In the genomic region with DNA sequence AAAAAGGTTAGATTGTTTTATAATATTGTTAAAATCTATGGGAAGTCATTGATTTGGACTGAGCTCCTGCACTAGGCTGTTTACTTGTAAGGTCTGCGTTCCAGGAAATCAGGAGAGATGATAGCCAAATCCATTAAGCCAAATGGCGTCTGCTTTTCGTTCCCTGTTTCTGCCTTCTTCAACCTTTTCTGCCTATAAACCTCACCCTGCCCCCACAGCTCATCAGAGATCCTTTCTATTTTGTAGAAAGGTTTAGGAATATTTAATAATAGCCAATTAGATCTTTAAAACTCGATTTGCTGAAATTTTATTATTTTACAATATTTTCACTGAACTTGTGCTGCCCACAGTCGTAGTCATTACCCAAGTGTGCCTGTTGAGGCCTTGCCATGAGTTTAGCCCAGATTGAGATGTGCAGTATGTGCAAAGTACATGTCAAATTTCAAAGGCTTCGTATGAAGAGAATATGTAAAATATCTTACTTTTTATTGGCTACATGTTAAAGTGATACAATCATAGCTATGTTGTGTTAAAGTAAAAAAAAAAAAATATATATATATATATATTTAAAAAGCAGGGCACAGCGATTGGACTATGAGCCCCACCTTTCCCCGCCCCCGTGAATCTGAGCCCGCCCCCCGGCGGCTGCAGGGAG, we compare ENCODE assay signal across 8 cellular contexts. TPM values are rescaled to one million over a fixed set of nuclear protein-coding genes. Genes with fewer than 3 reads are reported as not detected.
DNase-seq lines count a peak whose midpoint lies in the region; ATAC-seq, FAIRE-seq and TF ChIP-seq lines count a peak whose summit lies in the region.

No MANE protein-coding gene starts in this region.

- no peak overlapping the region for H3K27ac Mint-ChIP-seq in CD8-positive, alpha-beta T cell

- no peaks in the 10 kb centered on the region for H3K27me3 Mint-ChIP-seq in CD8-positive, alpha-beta T cell (ENCODE audit: low read depth)

- CTCF ChIA-PET in CD8-positive, alpha-beta T cell (lab: Charles Lee): no interaction called here
- CTCF ChIA-PET in H1 (lab: Charles Lee; ENCODE audit: partially characterized antibody): interaction anchor here (1.0 to 2.5 kb wide), 4 partner anchors 19 to 105 kb away, joined by 3 to 8 read pairs (median 5); no protein-coding TSS in a partner anchor

- H2AK5ac ChIP-seq in H1 (ENCODE audit: low read depth, low read length): no peak overlapping the region

- FAIRE-seq in H1 (lab: Jason Lieb, UNC): no peak

- H2AFZ ChIP-seq in H1 (ENCODE audit: low read length) (peak overlapping the region; percentile 35; the same call in 1 of the 2 replicates), smooth muscle cell (ENCODE audit: low read depth) (peak overlapping the region; percentile 91)

- POLR2A ChIA-PET in CD8-positive, alpha-beta T cell (lab: Charles Lee): interaction anchor here (0.6 to 1.3 kb wide), 6 partner anchors 8 to 62 kb away, joined by 3 to 4 read pairs (median 3); no protein-coding TSS in a partner anchor
- POLR2A ChIA-PET in H1 (lab: Charles Lee; ENCODE audit: partially characterized antibody): interaction anchor here (1.0 kb wide), 1 partner anchor 29 kb away, joined by 3 read pairs; no protein-coding TSS in a partner anchor

- H3K4me2 ChIP-seq in H1 (ENCODE audit: insufficient read depth in 1 of 2, low read depth in 2 of 2, low read length in 2 of 2) (peak overlapping the region; percentile 24 to 77; a peak in 2 of 4 replicates), smooth muscle cell (peak overlapping the region; percentile 71)

- no peaks in the 10 kb centered on the region for H3F3A ChIP-seq in smooth muscle cell (ENCODE audit: low read depth)

- peaks cover 0 to 12% of the 10 kb centered on the region in 2 experiments; a peak in 2 of 4 replicates for H3K79me2 ChIP-seq in H1 (ENCODE audit: control insufficient read depth in 1 of 2, insufficient read depth in 2 of 2, low read length in 2 of 2)
- peaks cover 21% of the 10 kb centered on the region for H3K79me2 ChIP-seq in smooth muscle cell (ENCODE audit: low read depth)

- H3K9me3 Mint-ChIP-seq in CD8-positive, alpha-beta T cell: no peaks in the 10 kb centered on the region

- H3K27ac ChIP-seq in CD8-positive, alpha-beta T cell (ENCODE audit: low read depth, low read length): no peak overlapping the region
- H3K27ac ChIP-seq in H1 (ENCODE audit: low read depth, low read length) (no peak overlapping the region), smooth muscle cell (ENCODE audit: low read depth) (no peak overlapping the region)

- TF ChIP-seq RAD21 in H1 (IDR thresholded peaks at IDR 0.05 in 1 of 2, conservative IDR thresholded peaks at IDR 0.05 in 1 of 2; ENCODE audit: low read depth in 2 of 2, low read length in 2 of 2): no peak

- no peak for DNase-seq in CD8-positive, alpha-beta T cell
- DNase-seq in MG63 (no peak), H1 (ENCODE audit: low read depth in 1 of 2, low spot score in 2 of 2) (no peak), smooth muscle cell (lab: John Stamatoyannopoulos, UW; ENCODE audit: unreplicated experiment) (no peak), T-helper 1 cell (no peak), SK-N-DZ (ENCODE audit: low spot score) (no peak), CD1c-positive myeloid dendritic cell (ENCODE audit: extremely low spot score) (no peak)

- H2BK15ac ChIP-seq in H1 (ENCODE audit: low read length): no peak overlapping the region

- no peak overlapping the region for H3K56ac ChIP-seq in H1 (replicated peaks; ENCODE audit: insufficient read length, low read depth, low read length)

- H4K20me1 ChIP-seq in H1 (replicated peaks in 1 of 2; ENCODE audit: control insufficient read depth in 1 of 2, insufficient read depth in 2 of 2, low read length in 2 of 2): peaks cover 0 to 2% of the 10 kb centered on the region in 2 experiments
- H4K20me1 ChIP-seq in smooth muscle cell (ENCODE audit: low read depth): peaks cover 6% of the 10 kb centered on the region

- no peak overlapping the region for H4K91ac ChIP-seq in H1 (replicated peaks; ENCODE audit: insufficient read length, low read length)

- H2BK5ac ChIP-seq in H1 (ENCODE audit: low read depth, low read length): no peak overlapping the region

- H3K9me3 ChIP-seq in CD8-positive, alpha-beta T cell (ENCODE audit: low read length): no peaks in the 10 kb centered on the region
- no peaks in the 10 kb centered on the region for H3K9me3 ChIP-seq in MG63
- H3K9me3 ChIP-seq in H1 (ENCODE audit: insufficient read depth in 2 of 2, low read depth in 1 of 2, low read length in 1 of 2): no peaks in the 10 kb centered on the region
- H3K9me3 ChIP-seq in smooth muscle cell (replicated peaks; ENCODE audit: low read depth): no peaks in the 10 kb centered on the region

- no peaks in the 10 kb centered on the region for H3K79me1 ChIP-seq in H1 (ENCODE audit: low read depth, low read length)

- no peak overlapping the region for H2BK12ac ChIP-seq in H1 (ENCODE audit: low read depth, low read length)

- peak overlapping the region; percentile 82 for H3K4me3 Mint-ChIP-seq in CD8-positive, alpha-beta T cell

- ATAC-seq in CD8-positive, alpha-beta T cell: peak; percentile 1
- peak; percentile 10 for ATAC-seq in GM21367 (IDR thresholded peaks at IDR 0.05; ENCODE audit: unreplicated experiment)

- H3K27me3 ChIP-seq in CD8-positive, alpha-beta T cell (ENCODE audit: insufficient read depth, low read length): no peaks in the 10 kb centered on the region
- H3K27me3 ChIP-seq in MG63: no peaks in the 10 kb centered on the region
- no peaks in the 10 kb centered on the region for H3K27me3 ChIP-seq in H1 (replicated peaks in 1 of 4; ENCODE audit: control insufficient read depth in 3 of 4, extremely low read depth in 1 of 4, insufficient read depth in 3 of 4, low read length in 3 of 4)
- no peaks in the 10 kb centered on the region for H3K27me3 ChIP-seq in smooth muscle cell (ENCODE audit: low read depth)

- TF ChIP-seq CTCF in CD8-positive, alpha-beta T cell (IDR thresholded peaks at IDR 0.05): no peak
- no peak for TF ChIP-seq CTCF in H1 (IDR thresholded peaks at IDR 0.05; ENCODE audit: control extremely low read depth in 1 of 3, insufficient read depth in 1 of 3, low read depth in 1 of 3, low read length in 3 of 3)
- TF ChIP-seq CTCF in smooth muscle cell (IDR thresholded peaks at IDR 0.05; ENCODE audit: borderline replicate concordance, insufficient read depth, poor library complexity, severe bottlenecking): no peak

- peaks cover 9% of the 10 kb centered on the region for H3K23me2 ChIP-seq in H1 (ENCODE audit: low read depth, low read length)

- peaks cover 30% of the 10 kb centered on the region for H3K4me1 ChIP-seq in CD8-positive, alpha-beta T cell (ENCODE audit: insufficient read depth, low read length)
- H3K4me1 ChIP-seq in H1 (replicated peaks in 1 of 4; ENCODE audit: control insufficient read depth in 3 of 4, insufficient read depth in 4 of 4, low read length in 3 of 4) (peaks cover 0 to 3% (median 0%) of the 10 kb centered on the region in 4 experiments; a peak in 2 of 7 replicates), smooth muscle cell (ENCODE audit: low read depth) (peaks cover 10% of the 10 kb centered on the region)

- no peak overlapping the region for H2BK120ac ChIP-seq in H1 (replicated peaks; ENCODE audit: low read depth, low read length)

- TF ChIP-seq POLR2A in H1 (IDR thresholded peaks at IDR 0.05; ENCODE audit: control extremely low read depth in 1 of 2, low read depth in 2 of 2, low read length in 2 of 2): no peak

- peaks cover 27% of the 10 kb centered on the region for H3K36me3 Mint-ChIP-seq in CD8-positive, alpha-beta T cell

- WGBS in H1 (ENCODE audit: extremely low coverage in 1 of 2, insufficient coverage in 1 of 2, insufficient read length in 1 of 2, insufficient replicate concordance in 2 of 2, low coverage in 1 of 2, low lambda C conversion rate in 2 of 2, missing lambda C conversion rate in 1 of 2), 2 experiments: 39% methylated on average over 12 of the region's 12 CpGs; no CpG with 5 or more reads in 1 of the 2 experiments
- 44% methylated on average over 9 of the region's 12 CpGs for WGBS in smooth muscle cell (ENCODE audit: low lambda C conversion rate)

- H2BK20ac ChIP-seq in H1 (ENCODE audit: low read length): no peak overlapping the region

- no peak overlapping the region for H3K4me3 ChIP-seq in CD8-positive, alpha-beta T cell (ENCODE audit: low read depth, low read length)
- peak overlapping the region; percentile 100 for H3K4me3 ChIP-seq in MG63
- peak overlapping the region in 2 of 4 experiments; percentile 78 to 97; a peak in 1 of 8 replicates for H3K4me3 ChIP-seq in H1 (ENCODE audit: extremely low read depth in 1 of 4, insufficient read depth in 2 of 4, low read depth in 3 of 4, low read length in 4 of 4)
- peak overlapping the region; percentile 87 for H3K4me3 ChIP-seq in smooth muscle cell

- no peak overlapping the region for H3K18ac ChIP-seq in H1 (ENCODE audit: extremely low read depth, low read length)

- H3K9ac ChIP-seq in H1 (replicated peaks in 1 of 4; ENCODE audit: extremely low read depth in 1 of 4, low read depth in 3 of 4, low read length in 3 of 4): no peak overlapping the region
- no peak overlapping the region for H3K9ac ChIP-seq in smooth muscle cell (ENCODE audit: low read depth)

- H3K23ac ChIP-seq in H1 (ENCODE audit: insufficient read length): no peak overlapping the region

- H3K36me3 ChIP-seq in CD8-positive, alpha-beta T cell (ENCODE audit: insufficient read depth, low read length): peaks cover 5% of the 10 kb centered on the region
- H3K36me3 ChIP-seq in MG63 (peaks cover 30% of the 10 kb centered on the region), H1 (ENCODE audit: control insufficient read depth in 2 of 4, insufficient read depth in 4 of 4, low read length in 3 of 4) (peaks cover 0 to 15% (median 6%) of the 10 kb centered on the region in 4 experiments; a peak in 3 of 8 replicates), smooth muscle cell (ENCODE audit: low read depth) (peaks cover 4% of the 10 kb centered on the region)

- peaks cover 52% of the 10 kb centered on the region for H3K4me1 Mint-ChIP-seq in CD8-positive, alpha-beta T cell (ENCODE audit: low read depth)

- intact Hi-C loops in CD8-positive, alpha-beta T cell (cut with DNase I, micrococcal nuclease): loop anchor here (1.0 to 2.0 kb wide), 3 partner anchors 47 to 1809 kb away; a partner anchor contains a TSS

- H3K4ac ChIP-seq in H1 (replicated peaks; ENCODE audit: insufficient read length, low read depth, low read length): no peak overlapping the region

- H4K5ac ChIP-seq in H1 (ENCODE audit: insufficient read length, low read depth, low read length): no peak overlapping the region

- no peak overlapping the region for H4K8ac ChIP-seq in H1 (ENCODE audit: extremely low read depth, insufficient read depth, low read length)

- no peak overlapping the region for H3K14ac ChIP-seq in H1 (ENCODE audit: insufficient read length)

- no peak for TF ChIP-seq EP300 in H1 (IDR thresholded peaks at IDR 0.05; ENCODE audit: borderline replicate concordance in 1 of 2, low read depth in 2 of 2, low read length in 2 of 2)

RNA-seq across cellular contexts. Expression of a gene that starts 0.4 kb away (rescaled TPM):
- total RNA-seq in CD8-positive, alpha-beta T cell: 10 to 100 TPM; 14.4 to 16.2 TPM
- total RNA-seq in MG63 (2014; rRNA removed; shearing (Covaris generic); ENCODE audit: low replicate concordance): 152 and 189 TPM in 2 replicates
- 69.1 and 69.8 TPM in 2 replicates for total RNA-seq in H1 (2021; fragmentation: NEBNext Ultra II Directional; extraction: Animal tissue kit (Norgen Biotek cat#: 25700))
- polyA plus RNA-seq in H1 (2011; rRNA removed): 12.4 and 15.0 TPM in 2 replicates
- polyA plus RNA-seq in H1 (2011; cell fraction: cytosol; rRNA removed): 18.4 TPM
- 24.1 TPM for polyA plus RNA-seq in H1 (2011; cell fraction: nucleus; rRNA removed)
- polyA plus RNA-seq in H1 (2012, experiment 1 of 2): 46.2 to 69.4 TPM (median 56.1 TPM) in 4 replicates
- 5.8 TPM for polyA plus RNA-seq in H1 (2012, experiment 2 of 2)
- polyA plus RNA-seq in H1 (2013, experiment 1 of 2): 65.5 TPM
- 66.1 TPM for polyA plus RNA-seq in H1 (2013, experiment 2 of 2)
- polyA minus RNA-seq in H1 (2011; rRNA and poly(A)+ RNA removed): 29.1 and 36.7 TPM in 2 replicates
- polyA minus RNA-seq in H1 (2011; cell fraction: cytosol; rRNA and poly(A)+ RNA removed): 19.0 TPM
- 33.7 TPM for polyA minus RNA-seq in H1 (2011; cell fraction: nucleus; rRNA and poly(A)+ RNA removed)
- total RNA-seq in smooth muscle cell: 81.0 and 91.5 TPM in 2 replicates
- 42.5 and 47.3 TPM in 2 replicates for polyA plus RNA-seq in smooth muscle cell
- 76.8 and 80.6 TPM in 2 replicates for polyA plus RNA-seq in SK-N-DZ (2014; cell fraction: cytosol; rRNA removed)
- polyA plus RNA-seq in SK-N-DZ (2014; cell fraction: nucleus; rRNA removed): 99.6 and 126 TPM in 2 replicates

RNA-seq across cellular contexts. Expression of a gene that starts 3.9 kb away (rescaled TPM):
- total RNA-seq in CD8-positive, alpha-beta T cell: 1 to 10 TPM; 2.9 to 3.2 TPM
- 24.3 and 42.0 TPM in 2 replicates for total RNA-seq in MG63 (2014; rRNA removed; shearing (Covaris generic); ENCODE audit: low replicate concordance)
- 15.2 and 16.3 TPM in 2 replicates for total RNA-seq in H1 (2021; fragmentation: NEBNext Ultra II Directional; extraction: Animal tissue kit (Norgen Biotek cat#: 25700))
- polyA plus RNA-seq in H1 (2011; rRNA removed): 13.0 and 13.2 TPM in 2 replicates
- 16.4 TPM for polyA plus RNA-seq in H1 (2011; cell fraction: cytosol; rRNA removed)
- polyA plus RNA-seq in H1 (2011; cell fraction: nucleus; rRNA removed): 8.5 TPM
- 14.4 to 23.8 TPM (median 18.0 TPM) in 4 replicates for polyA plus RNA-seq in H1 (2012, experiment 1 of 2)
- polyA plus RNA-seq in H1 (2012, experiment 2 of 2): 3.5 TPM
- 9.9 TPM for polyA plus RNA-seq in H1 (2013, experiment 1 of 2)
- 10.8 TPM for polyA plus RNA-seq in H1 (2013, experiment 2 of 2)
- 60.0 and 70.0 TPM in 2 replicates for polyA minus RNA-seq in H1 (2011; rRNA and poly(A)+ RNA removed)
- 9.3 TPM for polyA minus RNA-seq in H1 (2011; cell fraction: cytosol; rRNA and poly(A)+ RNA removed)
- polyA minus RNA-seq in H1 (2011; cell fraction: nucleus; rRNA and poly(A)+ RNA removed): 15.6 TPM
- 16.3 and 26.5 TPM in 2 replicates for total RNA-seq in smooth muscle cell
- 10.1 and 12.1 TPM in 2 replicates for polyA plus RNA-seq in smooth muscle cell
- polyA plus RNA-seq in SK-N-DZ (2014; cell fraction: cytosol; rRNA removed): 45.5 and 51.5 TPM in 2 replicates
- polyA plus RNA-seq in SK-N-DZ (2014; cell fraction: nucleus; rRNA removed): 18.1 and 21.8 TPM in 2 replicates

RNA-seq across cellular contexts. Expression of a gene that starts 47.2 kb away (rescaled TPM):
- total RNA-seq in CD8-positive, alpha-beta T cell: 10 to 100 TPM; 42.8 to 44.2 TPM
- 95.3 and 106 TPM in 2 replicates for total RNA-seq in MG63 (2014; rRNA removed; shearing (Covaris generic); ENCODE audit: low replicate concordance)
- 169 and 171 TPM in 2 replicates for total RNA-seq in H1 (2021; fragmentation: NEBNext Ultra II Directional; extraction: Animal tissue kit (Norgen Biotek cat#: 25700))
- polyA plus RNA-seq in H1 (2011; rRNA removed) (21.0 and 38.4 TPM in 2 replicates), smooth muscle cell (40.2 and 47.8 TPM in 2 replicates)
- 43.8 TPM for polyA plus RNA-seq in H1 (2011; cell fraction: cytosol; rRNA removed)
- polyA plus RNA-seq in H1 (2011; cell fraction: nucleus; rRNA removed): 56.7 TPM
- polyA plus RNA-seq in H1 (2012, experiment 1 of 2): 104 to 172 TPM (median 128 TPM) in 4 replicates
- 4.6 TPM for polyA plus RNA-seq in H1 (2012, experiment 2 of 2)
- 77.3 TPM for polyA plus RNA-seq in H1 (2013, experiment 1 of 2)
- 76.4 TPM for polyA plus RNA-seq in H1 (2013, experiment 2 of 2)
- 99.1 and 116 TPM in 2 replicates for polyA minus RNA-seq in H1 (2011; rRNA and poly(A)+ RNA removed)
- 74.1 TPM for polyA minus RNA-seq in H1 (2011; cell fraction: cytosol; rRNA and poly(A)+ RNA removed)
- 54.4 TPM for polyA minus RNA-seq in H1 (2011; cell fraction: nucleus; rRNA and poly(A)+ RNA removed)
- 71.8 and 79.4 TPM in 2 replicates for total RNA-seq in smooth muscle cell
- polyA plus RNA-seq in SK-N-DZ (2014; cell fraction: cytosol; rRNA removed): 64.8 and 70.6 TPM in 2 replicates
- 32.6 and 40.6 TPM in 2 replicates for polyA plus RNA-seq in SK-N-DZ (2014; cell fraction: nucleus; rRNA removed)
